ENCODE assay signal across 21 cellular contexts in the genomic region with DNA sequence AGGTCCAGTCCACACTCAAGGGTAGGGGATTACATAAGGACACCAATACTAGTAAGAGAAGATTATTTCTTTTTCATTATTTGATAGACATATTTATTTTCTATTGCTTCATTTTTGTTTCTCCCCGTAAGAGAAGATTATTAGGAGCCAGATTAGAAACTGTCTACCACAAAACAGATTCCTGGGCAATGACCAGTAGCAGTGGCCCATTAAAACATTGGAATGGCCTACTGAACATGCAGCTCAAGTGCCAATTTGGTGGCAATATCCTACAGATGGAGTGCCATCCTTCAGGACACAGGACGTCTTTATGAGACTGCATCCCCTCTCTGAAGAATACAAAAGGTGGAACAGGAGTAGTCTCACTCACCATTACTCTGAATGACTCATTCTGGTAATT. TPM values are rescaled to one million over a fixed set of nuclear protein-coding genes. Genes with fewer than 3 reads are reported as not detected.
"Had no signal": no experiment of that assay in that cellular context is flagged by ENCODE, and none has a peak within 500 bp of the region (broad histone marks: within the 10 kb centered on the region; RNA-seq: fewer than 3 reads in every experiment).

No MANE protein-coding gene starts in this region.

- H3K4me3 ChIP-seq: cardiac muscle cell, lung, tibial nerve, uterus had no signal

- ATAC-seq: activated CD4-positive, alpha-beta T cell treated with anti-CD3 and anti-CD28 coated beads for 36 hours; effector memory CD8-positive, alpha-beta T cell; left lobe of liver; WTC11 had no signal

- H3K36me3 ChIP-seq: cardiac muscle cell, tibial nerve, uterus had no signal

- H3K27ac ChIP-seq: cardiac muscle cell, tibial nerve, uterus had no signal

- H3K4me3 Mint-ChIP-seq: activated CD4-positive, alpha-beta T cell treated with anti-CD3 and anti-CD28 coated beads for 36 hours; activated naive CD8-positive, alpha-beta T cell; activated T-helper 1 cell treated with anti-CD3 and anti-CD28 coated beads, Interleukin-12 subunit alpha, Interleukin-12 subunit beta, Interleukin-2, Interleukin-4 antibody, amounts not matched to agents 30 ng/mL and 10 ng/mL and 1 ng/mL, durations not matched to agents 14 hours and 24 hours and 36 hours; effector memory CD8-positive, alpha-beta T cell; nephron; stimulated activated naive CD8-positive, alpha-beta T cell treated with anti-CD3 and anti-CD28 coated beads, Interleukin-15, Interleukin-2, amounts not matched to agents 100 ng/mL and 50 ng/mL, for 24 hours; WTC11 had no signal

- DNase-seq: activated CD4-positive, alpha-beta T cell treated with anti-CD3 and anti-CD28 coated beads for 36 hours; activated CD4-positive, alpha-beta T cell treated with anti-CD3 and anti-CD28 coated beads, Interleukin-2, amount 50 U/mL, for 48 hours; activated T-cell treated with anti-CD3 and anti-CD28 coated beads for 4 hours; effector memory CD8-positive, alpha-beta T cell; glutamatergic neuron; hippocampal formation; midbrain; stimulated activated CD4-positive, alpha-beta T cell treated with anti-CD3 and anti-CD28 coated beads, Interleukin-2, amount 100 ng/mL, for 24 hours; uterus had no signal

- H3K4me1 Mint-ChIP-seq: activated CD4-positive, alpha-beta T cell treated with anti-CD3 and anti-CD28 coated beads for 36 hours; WTC11 had no signal

- H3K36me3 Mint-ChIP-seq: activated naive CD8-positive, alpha-beta T cell; WTC11 had no signal

- H3K27me3 ChIP-seq: cardiac muscle cell, tibial nerve, uterus had no signal

- H3K9me3 ChIP-seq: tibial nerve, uterus had no signal

- FAIRE-seq: islet of Langerhans, TTC549 had no signal

- H3K27ac Mint-ChIP-seq: activated CD4-positive, alpha-beta T cell treated with anti-CD3 and anti-CD28 coated beads for 36 hours; activated naive CD8-positive, alpha-beta T cell; activated T-helper 1 cell treated with anti-CD3 and anti-CD28 coated beads, Interleukin-12 subunit alpha, Interleukin-12 subunit beta, Interleukin-2, Interleukin-4 antibody, amounts not matched to agents 30 ng/mL and 10 ng/mL and 1 ng/mL, durations not matched to agents 14 hours and 24 hours and 36 hours; effector memory CD8-positive, alpha-beta T cell; nephron; stimulated activated naive CD8-positive, alpha-beta T cell treated with anti-CD3 and anti-CD28 coated beads, Interleukin-15, Interleukin-2, amounts not matched to agents 100 ng/mL and 50 ng/mL, for 24 hours; WTC11 had no signal

- H3K4me1 ChIP-seq: uterus had no signal

- H3K9me3 Mint-ChIP-seq: activated T-helper 1 cell treated with anti-CD3 and anti-CD28 coated beads, Interleukin-12 subunit alpha, Interleukin-12 subunit beta, Interleukin-2, Interleukin-4 antibody, amounts not matched to agents 30 ng/mL and 10 ng/mL and 1 ng/mL, durations not matched to agents 14 hours and 24 hours and 36 hours; effector memory CD8-positive, alpha-beta T cell; nephron; stimulated activated naive CD8-positive, alpha-beta T cell treated with anti-CD3 and anti-CD28 coated beads, Interleukin-15, Interleukin-2, amounts not matched to agents 100 ng/mL and 50 ng/mL, for 24 hours had no signal

RNA-seq across cellular contexts. Expression of gene ARHGAP29, which starts 34.0 kb away (rescaled TPM):
- total RNA-seq: activated T-helper 1 cell treated with anti-CD3 and anti-CD28 coated beads, Interleukin-12 subunit alpha, Interleukin-12 subunit beta, Interleukin-2, Interleukin-4 antibody, amounts not matched to agents 30 ng/mL and 10 ng/mL and 1 ng/mL, durations not matched to agents 14 hours and 24 hours and 36 hours; T-helper 2 cell treated with Interferon-gamma antibody and Interleukin-4, amounts not matched to agents 100 ng/mL and 5 ng/mL, for 36 hours had no signal
